8 cellular contexts compared by ENCODE assay signal in the genomic region with DNA sequence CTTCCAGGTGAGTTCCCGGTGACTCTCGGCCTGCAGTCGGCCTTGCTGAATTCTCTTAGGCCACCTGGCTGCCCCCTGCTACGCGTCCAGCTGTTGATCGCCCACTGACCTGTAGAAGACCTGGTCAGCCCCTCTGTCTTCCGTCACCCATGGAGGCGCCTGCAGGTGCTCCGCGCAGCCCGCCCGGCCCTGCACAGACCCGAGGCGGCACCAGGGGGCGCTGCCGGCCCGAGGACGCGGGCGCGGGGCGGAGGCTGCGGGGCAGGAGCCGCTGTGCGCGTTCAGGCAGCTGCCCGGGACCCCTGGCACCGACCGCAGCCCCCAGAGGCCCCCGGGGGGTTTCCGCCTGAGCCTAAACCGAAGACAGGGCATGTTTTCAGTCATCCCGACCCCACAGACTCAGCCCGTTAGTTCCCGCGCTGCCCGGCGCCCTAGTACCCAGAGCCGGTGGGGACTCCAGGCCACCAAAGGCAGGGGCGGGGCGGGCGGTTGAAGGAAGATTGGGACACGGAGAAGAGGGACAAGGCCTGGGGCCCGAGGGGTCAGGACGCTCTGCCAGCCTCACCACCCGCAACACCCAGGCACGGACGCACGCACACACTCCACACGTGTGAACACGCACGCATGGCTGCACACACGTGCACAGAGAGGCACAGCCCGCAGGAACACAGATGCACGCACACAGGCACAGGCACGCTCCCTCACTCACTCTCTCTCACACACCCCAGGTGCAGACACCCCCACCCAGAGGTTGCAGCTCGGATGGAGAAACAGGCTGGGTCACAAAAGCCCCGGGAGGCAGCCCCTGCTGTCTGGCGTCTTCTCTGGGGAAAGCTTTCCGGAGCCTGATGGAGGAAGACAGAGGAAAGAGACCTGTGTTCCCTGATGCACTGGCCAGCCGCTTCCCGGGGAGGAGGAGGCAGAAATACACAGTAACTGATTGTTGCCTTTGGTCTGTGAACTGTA. TPM values are rescaled to one million over a fixed set of nuclear protein-coding genes. Genes with fewer than 3 reads are reported as not detected.
A peak's percentile ranks its signal among the peaks of the same experiment; 100 is the strongest.
DNase-seq lines count a peak whose midpoint lies in the region; ATAC-seq, FAIRE-seq and TF ChIP-seq lines count a peak whose summit lies in the region.
"Not testable (repeated sequence)": the region's sequence is repeated elsewhere in the genome, so short reads cannot be mapped to it uniquely, and the experiment has no call there.

No MANE protein-coding gene starts in this region.

- H3K4me1 ChIP-seq in CD8-positive, alpha-beta memory T cell (ENCODE audit: insufficient read depth, low read length); pancreas: not testable (repeated sequence)

- not testable (repeated sequence) for H3K9me3 ChIP-seq in CD8-positive, alpha-beta memory T cell (ENCODE audit: low read length); pancreas

- not testable (repeated sequence) for H3K27me3 ChIP-seq in CD8-positive, alpha-beta memory T cell (ENCODE audit: insufficient read depth, low read length, poor library complexity, severe bottlenecking); pancreas

- peak overlapping the region in 1 of 8 donors; percentile 58 for H3K27ac Mint-ChIP-seq in CD8-positive, alpha-beta memory T cell
- not testable (repeated sequence) for H3K27ac Mint-ChIP-seq in activated naive CD4-positive, alpha-beta T cell treated with anti-CD3 and anti-CD28 coated beads, Interleukin-2, amount 50 U/mL, for 72 hours

- intact Hi-C loops in left ventricle myocardium superior (cut with micrococcal nuclease); pancreas (cut with DNase I): not testable (repeated sequence)

- H3K9me3 Mint-ChIP-seq in CD8-positive, alpha-beta memory T cell; activated naive CD4-positive, alpha-beta T cell treated with anti-CD3 and anti-CD28 coated beads, Interleukin-2, amount 50 U/mL, for 72 hours: not testable (repeated sequence)

- H3K36me3 ChIP-seq in CD8-positive, alpha-beta memory T cell (ENCODE audit: insufficient read depth, low read length); pancreas: not testable (repeated sequence)

- DNase-seq in CD8-positive, alpha-beta memory T cell = peak in 2 of 5 donors; percentile 29 to 40
- peak in 1 of 2 donors; percentile 55 for DNase-seq in activated naive CD4-positive, alpha-beta T cell treated with anti-CD3 and anti-CD28 coated beads, Interleukin-2, amount 50 U/mL, for 72 hours (ENCODE audit: low spot score in 2 of 2)
- DNase-seq in left ventricle myocardium superior, pancreas: not testable (repeated sequence)

- POLR2A ChIA-PET in CD8-positive, alpha-beta memory T cell (lab: Charles Lee) = not testable (repeated sequence)

- H3K27ac ChIP-seq in CD8-positive, alpha-beta memory T cell (ENCODE audit: low read depth, low read length); pancreas: not testable (repeated sequence)

- TF ChIP-seq CTCF in pancreas (IDR thresholded peaks at IDR 0.05) = not testable (repeated sequence)

- H3K4me3 Mint-ChIP-seq in CD8-positive, alpha-beta memory T cell = peak overlapping the region in 6 of 7 donors; percentile 57 to 66 (median 64)

- FAIRE-seq in pancreas (lab: Jason Lieb, UNC) = not testable (repeated sequence)

- H3K36me3 Mint-ChIP-seq in CD8-positive, alpha-beta memory T cell; activated naive CD4-positive, alpha-beta T cell treated with anti-CD3 and anti-CD28 coated beads, Interleukin-2, amount 50 U/mL, for 72 hours: not testable (repeated sequence)

- not testable (repeated sequence) for H3K4me3 ChIP-seq in CD8-positive, alpha-beta memory T cell (ENCODE audit: low read length)
- peak overlapping the region in 1 of 4 donors; percentile 20 for H3K4me3 ChIP-seq in pancreas

- ATAC-seq in GM19438 (IDR thresholded peaks at IDR 0.05; ENCODE audit: low read depth, unreplicated experiment) (peak; percentile 82), HG02610 (IDR thresholded peaks at IDR 0.05; ENCODE audit: unreplicated experiment) (peak; percentile 76), HG03342 (IDR thresholded peaks at IDR 0.05; ENCODE audit: unreplicated experiment) (peak; percentile 82), SK-N-SH treated with all-trans-retinoic acid at 6 μM for 48 hours (peak; percentile 98), left ventricle myocardium superior (peak; percentile 94), pancreas (peak; percentile 95 to 98 (median 97))
- ATAC-seq in activated naive CD4-positive, alpha-beta T cell treated with anti-CD3 and anti-CD28 coated beads, Interleukin-2, amount 50 U/mL, for 72 hours = peak; percentile 89 to 92

- H3K4me1 Mint-ChIP-seq in CD8-positive, alpha-beta memory T cell = not testable (repeated sequence)

- H3K27me3 Mint-ChIP-seq in CD8-positive, alpha-beta memory T cell = not testable (repeated sequence)

- 12 to 14% methylated on average over 6 to 19 of the region's 62 CpGs for WGBS in pancreas, 2 donors

- CTCF ChIA-PET in CD8-positive, alpha-beta memory T cell (lab: Charles Lee) = not testable (repeated sequence)

RNA-seq across cellular contexts. Expression of a gene that starts 41.1 kb away (rescaled TPM):
- under 1 TPM in 1 of 2 experiments, not detected in 1; 0.20 TPM for total RNA-seq in CD8-positive, alpha-beta memory T cell
- not detected for polyA plus RNA-seq in CD8-positive, alpha-beta memory T cell
- total RNA-seq in activated naive CD4-positive, alpha-beta T cell treated with anti-CD3 and anti-CD28 coated beads, Interleukin-2, amount 50 U/mL, for 72 hours = under 1 TPM; 0.30 to 0.54 TPM
- 603 TPM for total RNA-seq in left ventricle myocardium superior
- total RNA-seq in pancreas = 100 to 1,000 TPM in 2 of 6 donors, 10 to 100 TPM in 4; 12.1 to 133 (median 54.6) TPM
- polyA plus RNA-seq in pancreas = 10 to 100 TPM; 47.9 to 75.7 TPM

Comparison
In these comparisons a context has a peak if more than half of its experiments do, and no peak if none do; other contexts are left out.
1. RNA of a gene that starts 41.1 kb away (total RNA-seq): 603 TPM in left ventricle myocardium superior (single experiment) and 12.1 to 133 TPM in pancreas; 0.30 to 0.54 TPM in activated naive CD4-positive, alpha-beta T cell treated with anti-CD3 and anti-CD28 coated beads, Interleukin-2, amount 50 U/mL, for 72 hours and 0.20 TPM in CD8-positive, alpha-beta memory T cell; every median in the first group is over 4 times any median in the second.
2. Peak in every context shown above with its lines, with median percentiles within 50 percentile points of each other: ATAC-seq.